Comparison of ENCODE assay signal across 11 cellular contexts in the genomic region with DNA sequence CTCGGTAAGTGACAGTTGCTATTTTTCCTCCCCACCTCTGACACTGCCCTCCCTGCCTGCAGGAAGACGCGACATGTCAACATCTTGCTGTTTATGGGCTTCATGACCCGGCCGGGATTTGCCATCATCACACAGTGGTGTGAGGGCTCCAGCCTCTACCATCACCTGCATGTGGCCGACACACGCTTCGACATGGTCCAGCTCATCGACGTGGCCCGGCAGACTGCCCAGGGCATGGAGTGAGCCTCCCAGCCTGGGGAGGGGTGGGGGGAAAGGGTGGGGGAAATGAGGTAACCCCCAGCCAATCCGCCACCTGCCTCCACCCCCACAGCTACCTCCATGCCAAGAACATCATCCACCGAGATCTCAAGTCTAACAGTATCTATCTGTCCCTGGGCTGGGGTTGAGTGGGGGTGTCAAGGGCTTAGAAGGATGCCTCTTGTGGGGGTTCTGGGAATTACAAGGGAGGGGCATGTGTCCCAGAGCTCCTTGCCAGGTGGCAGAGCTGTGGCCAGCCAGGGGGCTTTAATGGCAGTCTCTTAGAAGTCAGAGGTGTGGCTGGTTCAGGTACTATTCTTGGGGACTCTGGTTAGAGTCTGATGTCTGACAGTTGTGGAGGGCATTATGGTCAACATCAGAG. TPM values are rescaled to one million over a fixed set of nuclear protein-coding genes. Genes with fewer than 3 reads are reported as not detected.
DNase-seq lines count a peak whose midpoint lies in the region; ATAC-seq and TF ChIP-seq lines count a peak whose summit lies in the region.
"Had no signal": no experiment of that assay in that cellular context is flagged by ENCODE, and none has a peak within 500 bp of the region (broad histone marks: within the 10 kb centered on the region; RNA-seq: fewer than 3 reads in every experiment).

No MANE protein-coding gene starts in this region.

- H3K9me2 ChIP-seq in GM23248 (ENCODE audit: insufficient read depth), result no peaks in the 10 kb centered on the region

- H2AFZ ChIP-seq in GM23248, result no peak overlapping the region

- no peaks in the 10 kb centered on the region for H4K20me1 ChIP-seq in GM23248 (ENCODE audit: insufficient read depth)

- H3F3A ChIP-seq in GM23248 (ENCODE audit: insufficient read depth), result no peaks in the 10 kb centered on the region

- H3K4me2 ChIP-seq in GM23248 (ENCODE audit: unreplicated experiment), result no peak overlapping the region

- H3K36me3 ChIP-seq in heart right ventricle (peaks cover 0 to 81% (median 9%) of the 10 kb centered on the region in 9 donors), WERI-Rb-1 (peaks cover 15% of the 10 kb centered on the region), GM23248 (ENCODE audit: low read depth) (no peaks in the 10 kb centered on the region), ovary (no peaks in the 10 kb centered on the region)

- H3K4me1 ChIP-seq in heart right ventricle (peaks cover 0 to 12% (median 4%) of the 10 kb centered on the region in 9 donors), GM23248 (ENCODE audit: insufficient read depth) (peaks cover 5% of the 10 kb centered on the region; the same call in 1 of the 2 replicates), ovary (ENCODE audit: insufficient read depth) (peaks cover 5% of the 10 kb centered on the region)

- no peak for ATAC-seq in heart right ventricle
- ATAC-seq in Right ventricle myocardium superior (ENCODE audit: poor library complexity), result no peak
- no peak for ATAC-seq in GM19035 (IDR thresholded peaks at IDR 0.05; ENCODE audit: unreplicated experiment)
- ATAC-seq in GM18873 (IDR thresholded peaks at IDR 0.05; ENCODE audit: low FRiP score, unreplicated experiment), result no peak

- DNase-seq in heart right ventricle (no peak), Right ventricle myocardium superior (no peak), WERI-Rb-1 (peak; percentile 28), germinal center (ENCODE audit: low spot score) (peak; percentile 21), GM23248 (no peak), ovary (no peak)
- DNase-seq: adrenal gland, NCI-H2081 treated with DMSO at 0.1 percent for 48 hours had no signal

- no peak overlapping the region for H3K9ac ChIP-seq in GM23248

- H3K27ac ChIP-seq in heart right ventricle, result no peak overlapping the region
- H3K27ac ChIP-seq in WERI-Rb-1, result no peak overlapping the region
- H3K27ac ChIP-seq in GM23248, result no peak overlapping the region
- no peak overlapping the region for H3K27ac ChIP-seq in ovary
- H3K27ac ChIP-seq: adrenal gland had no signal

- H3K27me3 ChIP-seq in heart right ventricle (peaks cover 0 to 9% (median 0%) of the 10 kb centered on the region in 7 donors), WERI-Rb-1 (ENCODE audit: insufficient read depth, low read depth, severe bottlenecking) (peaks cover 8% of the 10 kb centered on the region), GM23248 (replicated peaks; ENCODE audit: insufficient read depth) (no peaks in the 10 kb centered on the region), ovary (no peaks in the 10 kb centered on the region)
- H3K27me3 ChIP-seq: adrenal gland had no signal

- peaks cover 16% of the 10 kb centered on the region; the same call in 1 of the 2 replicates for H3K79me2 ChIP-seq in GM23248 (ENCODE audit: insufficient read depth)

- TF ChIP-seq CTCF in heart right ventricle (IDR thresholded peaks at IDR 0.05) (peak in 7 of 9 donors; percentile 20 to 47 (median 34)), WERI-Rb-1 (IDR thresholded peaks at IDR 0.05; ENCODE audit: low read depth, low read length) (peak; percentile 45; the same call in 1 of the 2 replicates), ovary (IDR thresholded peaks at IDR 0.05) (no peak)

- H3K4me3 ChIP-seq in heart right ventricle (no peak overlapping the region), WERI-Rb-1 (ENCODE audit: low read depth, low read length) (no peak overlapping the region), GM23248 (no peak overlapping the region), ovary (no peak overlapping the region)
- H3K4me3 ChIP-seq: adrenal gland had no signal

- WGBS in heart right ventricle, 2 donors, result 87 to 91% methylated on average over 13 of the region's 13 CpGs
- 86 to 91% methylated on average over 5 to 11 of the region's 13 CpGs for WGBS in GM23248 (ENCODE audit: low coverage in 1 of 2, low lambda C conversion rate in 2 of 2, missing lambda C conversion rate in 2 of 2), 2 experiments
- WGBS in ovary, 3 donors, result 90 to 92% (median 91%) methylated on average over 13 of the region's 13 CpGs

- H3K9me3 ChIP-seq in heart right ventricle (no peaks in the 10 kb centered on the region), WERI-Rb-1 (ENCODE audit: severe bottlenecking) (no peaks in the 10 kb centered on the region), GM23248 (ENCODE audit: low read depth) (no peaks in the 10 kb centered on the region), ovary (no peaks in the 10 kb centered on the region)
- H3K9me3 ChIP-seq: adrenal gland had no signal

- intact Hi-C loops in heart right ventricle (cut with DNase I) (loop anchor here in 5 of 10 donors (10.0 kb wide), 2 partner anchors 76 to 456 kb away; no protein-coding TSS in a partner anchor), Right ventricle myocardium superior (cut with DNase I) (no loop called here), ovary (cut with DNase I) (no loop called here)

- in situ Hi-C loops in GM23248 (cut with MboI), result no loop called here

- TF ChIP-seq EP300 in ovary (IDR thresholded peaks at IDR 0.05), result no peak

- TF ChIP-seq POLR2A in ovary (IDR thresholded peaks at IDR 0.05), result no peak

RNA-seq across cellular contexts. Expression of a gene that starts 7.8 kb away (rescaled TPM):
- total RNA-seq in heart right ventricle, result 10 to 100 TPM; 73.0 to 93.1 (median 79.8) TPM
- polyA plus RNA-seq in heart right ventricle, result 10 to 100 TPM; 45.2 to 57.0 TPM
- 65.7 TPM for total RNA-seq in Right ventricle myocardium superior
- 21.4 and 32.0 TPM in 2 replicates for total RNA-seq in GM23248 (2014; rRNA removed; shearing (Covaris generic))
- polyA plus RNA-seq in GM23248 (2016; fragmentation: Nextera tagmentation; extraction: Ambion mirVana), result 74.8 and 78.0 TPM in 2 replicates
- 10 to 100 TPM; 24.9 to 76.9 (median 66.4) TPM for total RNA-seq in ovary
- polyA plus RNA-seq in ovary, result 10 to 100 TPM; 34.8 to 56.5 TPM

RNA-seq across cellular contexts. Expression of a gene that starts 13.5 kb away (rescaled TPM):
- total RNA-seq in heart right ventricle (100 to 1,000 TPM in 2 of 10 donors, 10 to 100 TPM in 8; 32.8 to 534 (median 68.8) TPM), Right ventricle myocardium superior (62.7 TPM), ovary (1,000 to 10,000 TPM in 1 of 7 donors, 100 to 1,000 TPM in 6; 247 to 1,009 (median 617) TPM)
- polyA plus RNA-seq in heart right ventricle (100 to 1,000 TPM; 240 to 826 TPM), GM23248 (2016; fragmentation: Nextera tagmentation; extraction: Ambion mirVana) (13,908 and 14,059 TPM in 2 replicates), ovary (1,000 to 10,000 TPM in 1 of 2 donors, 100 to 1,000 TPM in 1; 440 to 1,380 TPM)
- 2,871 and 4,277 TPM in 2 replicates for total RNA-seq in GM23248 (2014; rRNA removed; shearing (Covaris generic))

RNA-seq across cellular contexts. Expression of a gene that starts 50.9 kb away (rescaled TPM):
- total RNA-seq in heart right ventricle (10 to 100 TPM; 10.4 to 16.3 (median 13.8) TPM), Right ventricle myocardium superior (10.9 TPM), ovary (10 to 100 TPM in 1 of 7 donors, 1 to 10 TPM in 5, under 1 TPM in 1; 0.69 to 10.2 (median 2.4) TPM)
- polyA plus RNA-seq in heart right ventricle (10 to 100 TPM in 1 of 2 donors, 1 to 10 TPM in 1; 7.0 to 11.1 TPM), GM23248 (2016; fragmentation: Nextera tagmentation; extraction: Ambion mirVana) (0.32 and 0.34 TPM in 2 replicates), ovary (10 to 100 TPM in 1 of 2 donors, 1 to 10 TPM in 1; 1.9 to 12.6 TPM)
- total RNA-seq in GM23248 (2014; rRNA removed; shearing (Covaris generic)), result not detected in 2 replicates
- total RNA-seq: pulmonary artery endothelial cell had no signal

Comparison
In these comparisons a context has a peak if more than half of its experiments do, and no peak if none do; other contexts are left out.
1. DNase-seq: peak in WERI-Rb-1 (single experiment) and germinal center (single experiment); none in heart right ventricle (0 of 2), Right ventricle myocardium superior (single experiment), GM23248 (single experiment) and ovary (0 of 5).
2. CTCF ChIP-seq: peak in heart right ventricle (7 of 9) and WERI-Rb-1 (single experiment); none in ovary (0 of 3).